ENCODE assay signal across 1 cellular context in the genomic region with DNA sequence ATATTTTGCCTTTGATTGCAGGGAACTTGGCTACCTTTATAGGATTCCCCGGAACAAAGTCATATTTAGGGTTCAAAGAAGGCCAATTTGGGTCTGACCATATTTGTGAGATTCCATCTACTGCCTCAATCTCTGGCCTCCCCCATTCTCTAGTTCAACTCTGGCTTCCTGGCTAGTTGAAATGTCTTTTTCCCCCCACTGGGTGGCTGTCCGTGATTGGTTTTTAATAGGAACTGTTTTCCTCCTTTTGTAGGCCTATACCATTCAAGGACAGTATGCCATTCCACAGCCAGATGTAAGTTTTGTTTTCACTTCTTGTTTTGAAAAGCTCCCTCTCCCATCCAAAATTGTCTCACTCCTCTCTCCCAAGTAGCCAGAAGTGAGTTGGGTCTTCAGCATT.
TF ChIP-seq lines count a peak whose summit lies in the region.

No MANE protein-coding gene starts in this region.

TF ChIP-seq in K562, 482 proteins besides CTCF, POLR2A, EP300 and RAD21:
- no peak for TF ChIP-seq SRSF7 (optimal IDR thresholded peaks at IDR 0.05; ENCODE audit: low read depth, low read length)
- no peak for TF ChIP-seq KLF1 (tag; IDR thresholded peaks at IDR 0.05)
- TF ChIP-seq, protein P1, sequence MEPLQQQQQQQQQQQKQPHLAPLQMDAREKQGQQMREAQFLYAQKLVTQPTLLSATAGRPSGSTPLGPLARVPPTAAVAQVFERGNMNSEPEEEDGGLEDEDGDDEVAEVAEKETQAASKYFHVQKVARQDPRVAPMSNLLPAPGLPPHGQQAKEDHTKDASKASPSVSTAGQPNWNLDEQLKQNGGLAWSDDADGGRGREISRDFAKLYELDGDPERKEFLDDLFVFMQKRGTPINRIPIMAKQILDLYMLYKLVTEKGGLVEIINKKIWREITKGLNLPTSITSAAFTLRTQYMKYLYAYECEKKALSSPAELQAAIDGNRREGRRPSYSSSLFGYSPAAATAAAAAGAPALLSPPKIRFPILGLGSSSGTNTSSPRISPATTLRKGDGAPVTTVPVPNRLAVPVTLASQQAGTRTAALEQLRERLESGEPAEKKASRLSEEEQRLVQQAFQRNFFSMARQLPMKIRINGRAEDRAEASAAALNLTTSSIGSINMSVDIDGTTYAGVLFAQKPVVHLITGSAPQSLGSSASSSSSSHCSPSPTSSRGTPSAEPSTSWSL (CRISPR knock-in tag; IDR thresholded peaks at IDR 0.05; ENCODE audit: borderline replicate concordance) = no peak
